Comparison of ENCODE assay signal across 8 cellular contexts in the genomic region with DNA sequence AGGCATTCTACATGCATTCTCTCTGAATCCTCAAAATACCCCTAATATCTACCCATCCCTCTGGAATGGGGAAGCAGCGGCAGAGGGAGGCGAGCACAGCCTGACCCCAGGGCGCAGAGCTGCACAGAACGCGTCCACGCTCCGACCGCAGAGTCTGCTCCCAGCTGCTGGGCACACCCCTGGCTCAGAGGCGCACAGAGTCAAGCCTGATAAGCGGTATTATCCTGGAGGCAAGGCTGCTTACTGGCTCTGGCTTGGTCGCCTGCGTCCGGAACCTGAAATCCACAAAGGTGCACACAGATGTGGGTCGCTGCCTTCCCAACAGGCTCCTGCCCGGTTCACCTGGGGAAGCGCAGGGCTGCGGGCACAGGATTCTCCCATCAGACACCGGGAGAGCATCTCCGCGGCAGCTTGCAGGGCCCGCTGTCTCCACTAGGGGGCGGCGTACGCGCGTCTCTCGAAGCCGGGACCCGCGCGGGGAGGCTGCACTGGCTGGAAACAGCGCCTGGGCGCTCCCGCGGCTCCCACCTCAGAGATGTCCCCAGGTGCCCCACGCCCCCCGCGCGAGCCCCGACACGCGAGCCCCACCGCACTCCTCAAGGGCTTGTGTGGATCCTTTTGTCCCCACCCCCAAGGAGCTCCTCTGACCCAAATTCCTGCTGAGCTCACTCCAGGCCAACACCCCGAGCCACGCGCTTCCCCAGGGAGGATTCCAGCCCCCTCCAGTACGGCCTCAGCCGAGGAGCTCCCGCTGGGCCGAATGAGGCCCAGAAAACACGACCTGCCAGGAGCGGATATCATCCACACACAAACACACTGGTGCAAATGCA.
A peak's percentile ranks its signal among the peaks of the same experiment; 100 is the strongest.
DNase-seq lines count a peak whose midpoint lies in the region; ATAC-seq and TF ChIP-seq lines count a peak whose summit lies in the region.

No MANE protein-coding gene starts in this region.

- no peaks in the 10 kb centered on the region for H3K9me2 ChIP-seq in GM23338 (ENCODE audit: insufficient read depth)

- CTCF ChIA-PET in naive thymus-derived CD4-positive, alpha-beta T cell (lab: Charles Lee), result interaction anchor here (0.9 kb wide), 2 partner anchors 15 to 292 kb away, joined by 3 read pairs; no protein-coding TSS in a partner anchor

- no peak for ATAC-seq in GM23338
- ATAC-seq in naive thymus-derived CD4-positive, alpha-beta T cell, result peak; percentile 48

- H2AFZ ChIP-seq in GM23338 (no peak overlapping the region), OCI-LY3 (ENCODE audit: low read depth, low read length) (no peak overlapping the region)

- H3K4me3 ChIP-seq in GM23338, result no peak overlapping the region
- H3K4me3 ChIP-seq in OCI-LY3 (ENCODE audit: low read length), result no peak overlapping the region
- H3K4me3 ChIP-seq in naive thymus-derived CD4-positive, alpha-beta T cell (ENCODE audit: low read length), result no peak overlapping the region

- peaks cover 13% of the 10 kb centered on the region for H3K27me3 Mint-ChIP-seq in GM23338 (ENCODE audit: insufficient read depth, low read depth, poor library complexity)
- peaks cover 59% of the 10 kb centered on the region for H3K27me3 Mint-ChIP-seq in chondrocyte (ENCODE audit: low read depth)
- H3K27me3 Mint-ChIP-seq in naive thymus-derived CD4-positive, alpha-beta T cell, result peaks cover 25 to 76% (median 63%) of the 10 kb centered on the region in 5 donors
- peaks cover 82% of the 10 kb centered on the region for H3K27me3 Mint-ChIP-seq in type B pancreatic cell

- H3K36me3 ChIP-seq in GM23338 (ENCODE audit: insufficient read depth), result no peaks in the 10 kb centered on the region
- H3K36me3 ChIP-seq in OCI-LY3 (replicated peaks; ENCODE audit: low read depth, low read length), result no peaks in the 10 kb centered on the region
- no peaks in the 10 kb centered on the region for H3K36me3 ChIP-seq in naive thymus-derived CD4-positive, alpha-beta T cell (ENCODE audit: control insufficient read depth in 2 of 3, insufficient read depth in 3 of 3, low read length in 3 of 3)

- DNase-seq in GM23338 (ENCODE audit: low spot score) (peak; percentile 68), chondrocyte (ENCODE audit: low spot score) (no peak), type B pancreatic cell (ENCODE audit: extremely low spot score, unreplicated experiment) (peak; percentile 92), T-helper 9 cell (no peak), glomerular visceral epithelial cell (ENCODE audit: extremely low spot score) (no peak), GM03348 (ENCODE audit: low spot score) (no peak)
- peak; percentile 7 to 58 (median 39) for DNase-seq in naive thymus-derived CD4-positive, alpha-beta T cell

- H3K4me2 ChIP-seq in GM23338 (no peak overlapping the region), OCI-LY3 (ENCODE audit: low read length) (no peak overlapping the region)

- intact Hi-C loops in naive thymus-derived CD4-positive, alpha-beta T cell (cut with micrococcal nuclease), result loop anchor here in 1 of 2 donors (1.0 kb wide), 1 partner anchor 293 kb away; no protein-coding TSS in a partner anchor

- H3K27ac Mint-ChIP-seq in GM23338 (no peak overlapping the region), chondrocyte (ENCODE audit: unreplicated experiment) (no peak overlapping the region), type B pancreatic cell (no peak overlapping the region)
- H3K27ac Mint-ChIP-seq in naive thymus-derived CD4-positive, alpha-beta T cell, result no peak overlapping the region

- no peaks in the 10 kb centered on the region for H3K79me2 ChIP-seq in GM23338 (replicated peaks; ENCODE audit: insufficient read depth)
- H3K79me2 ChIP-seq in OCI-LY3 (ENCODE audit: low read length), result no peaks in the 10 kb centered on the region

- H3K4me1 Mint-ChIP-seq in GM23338 (no peaks in the 10 kb centered on the region; the same call in 2 of the 3 replicates), chondrocyte (ENCODE audit: low read depth) (peaks cover 6% of the 10 kb centered on the region), type B pancreatic cell (ENCODE audit: unreplicated experiment) (peaks cover 19% of the 10 kb centered on the region)
- H3K4me1 Mint-ChIP-seq in naive thymus-derived CD4-positive, alpha-beta T cell, result peaks cover 0 to 7% (median 0%) of the 10 kb centered on the region in 7 donors

- H3F3A ChIP-seq in GM23338 (replicated peaks; ENCODE audit: low read depth), result peaks cover 13% of the 10 kb centered on the region

- peaks cover 97% of the 10 kb centered on the region for H3K9me3 Mint-ChIP-seq in GM23338
- H3K9me3 Mint-ChIP-seq in chondrocyte (ENCODE audit: low read depth), result no peaks in the 10 kb centered on the region
- peaks cover 0 to 9% (median 0%) of the 10 kb centered on the region in 11 donors for H3K9me3 Mint-ChIP-seq in naive thymus-derived CD4-positive, alpha-beta T cell
- no peaks in the 10 kb centered on the region for H3K9me3 Mint-ChIP-seq in type B pancreatic cell

- H3K27me3 ChIP-seq in GM23338 (ENCODE audit: insufficient read depth) (peaks cover 58% of the 10 kb centered on the region), OCI-LY3 (ENCODE audit: low read depth, low read length) (no peaks in the 10 kb centered on the region)
- H3K27me3 ChIP-seq in naive thymus-derived CD4-positive, alpha-beta T cell (ENCODE audit: control insufficient read depth in 2 of 2, insufficient read depth in 2 of 2, low read length in 2 of 2), result peaks cover 0 to 11% of the 10 kb centered on the region in 2 donors

- H3K9me3 ChIP-seq in OCI-LY3 (ENCODE audit: insufficient read depth, low read length), result no peaks in the 10 kb centered on the region; the same call in 1 of the 2 replicates
- H3K9me3 ChIP-seq in naive thymus-derived CD4-positive, alpha-beta T cell (ENCODE audit: control insufficient read depth in 2 of 3, low read length in 3 of 3), result no peaks in the 10 kb centered on the region

- H3K36me3 Mint-ChIP-seq in GM23338 (ENCODE audit: low read depth) (peaks cover 63% of the 10 kb centered on the region), chondrocyte (ENCODE audit: low read depth) (no peaks in the 10 kb centered on the region), type B pancreatic cell (no peaks in the 10 kb centered on the region)
- no peaks in the 10 kb centered on the region for H3K36me3 Mint-ChIP-seq in naive thymus-derived CD4-positive, alpha-beta T cell

- no peak overlapping the region for H3K9ac ChIP-seq in OCI-LY3 (ENCODE audit: low read length)

- H3K27ac ChIP-seq in GM23338 (ENCODE audit: low read depth) (no peak overlapping the region), OCI-LY3 (ENCODE audit: low read length) (no peak overlapping the region)
- no peak overlapping the region for H3K27ac ChIP-seq in naive thymus-derived CD4-positive, alpha-beta T cell (ENCODE audit: low read depth, low read length)

- POLR2A ChIA-PET in naive thymus-derived CD4-positive, alpha-beta T cell (lab: Charles Lee), result no interaction called here

- H3K4me3 Mint-ChIP-seq in GM23338 (no peak overlapping the region), chondrocyte (ENCODE audit: unreplicated experiment) (no peak overlapping the region), type B pancreatic cell (no peak overlapping the region)
- no peak overlapping the region for H3K4me3 Mint-ChIP-seq in naive thymus-derived CD4-positive, alpha-beta T cell

- H3K4me1 ChIP-seq in GM23338 (ENCODE audit: insufficient read depth) (no peaks in the 10 kb centered on the region; the same call in 1 of the 2 replicates), OCI-LY3 (ENCODE audit: low read length) (no peaks in the 10 kb centered on the region)
- no peaks in the 10 kb centered on the region for H3K4me1 ChIP-seq in naive thymus-derived CD4-positive, alpha-beta T cell (ENCODE audit: control insufficient read depth in 2 of 2, insufficient read depth in 2 of 2, low read length in 2 of 2)

- no peaks in the 10 kb centered on the region for H4K20me1 ChIP-seq in GM23338 (replicated peaks; ENCODE audit: insufficient read depth)
- no peaks in the 10 kb centered on the region for H4K20me1 ChIP-seq in OCI-LY3 (ENCODE audit: insufficient read depth, low read length)

- TF ChIP-seq CTCF in GM23338 (conservative IDR thresholded peaks at IDR 0.05; ENCODE audit: low read depth in 2 of 2) (peak; percentile 53 to 73), OCI-LY3 (IDR thresholded peaks at IDR 0.05; ENCODE audit: low read depth, low read length) (peak; percentile 8; the same call in 1 of the 2 replicates), chondrocyte (IDR thresholded peaks at IDR 0.05) (peak; percentile 83), type B pancreatic cell (conservative IDR thresholded peaks at IDR 0.05) (peak; percentile 98)

TF ChIP-seq in GM23338, 12 proteins besides CTCF, POLR2A, EP300 and RAD21 (continues in another document):
- no peak for TF ChIP-seq STAT1 (IDR thresholded peaks at IDR 0.05; ENCODE audit: unreplicated experiment)
- no peak for TF ChIP-seq CREB1 (CRISPR knock-in tag; IDR thresholded peaks at IDR 0.05; ENCODE audit: low read depth)
- TF ChIP-seq POLR2AphosphoS5 (IDR thresholded peaks at IDR 0.05; ENCODE audit: low read depth), result no peak
- TF ChIP-seq, protein P1, sequence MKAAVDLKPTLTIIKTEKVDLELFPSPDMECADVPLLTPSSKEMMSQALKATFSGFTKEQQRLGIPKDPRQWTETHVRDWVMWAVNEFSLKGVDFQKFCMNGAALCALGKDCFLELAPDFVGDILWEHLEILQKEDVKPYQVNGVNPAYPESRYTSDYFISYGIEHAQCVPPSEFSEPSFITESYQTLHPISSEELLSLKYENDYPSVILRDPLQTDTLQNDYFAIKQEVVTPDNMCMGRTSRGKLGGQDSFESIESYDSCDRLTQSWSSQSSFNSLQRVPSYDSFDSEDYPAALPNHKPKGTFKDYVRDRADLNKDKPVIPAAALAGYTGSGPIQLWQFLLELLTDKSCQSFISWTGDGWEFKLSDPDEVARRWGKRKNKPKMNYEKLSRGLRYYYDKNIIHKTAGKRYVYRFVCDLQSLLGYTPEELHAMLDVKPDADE (IDR thresholded peaks at IDR 0.05), result no peak
- no peak for TF ChIP-seq JUNB (IDR thresholded peaks at IDR 0.05; ENCODE audit: unreplicated experiment)
- TF ChIP-seq EZH2 (IDR thresholded peaks at IDR 0.05; ENCODE audit: low read depth, unreplicated experiment), result no peak
- TF ChIP-seq NANOG (IDR thresholded peaks at IDR 0.05; ENCODE audit: borderline replicate concordance), result no peak
- TF ChIP-seq EZH2phosphoT487 (IDR thresholded peaks at IDR 0.05; ENCODE audit: unreplicated experiment), result no peak

Comparison
In these comparisons a context has a peak if more than half of its experiments do, and no peak if none do; other contexts are left out.
1. DNase-seq: peak in GM23338 (single experiment), naive thymus-derived CD4-positive, alpha-beta T cell (9 of 9) and type B pancreatic cell (single experiment); none in chondrocyte (single experiment), T-helper 9 cell (single experiment), glomerular visceral epithelial cell (single experiment) and GM03348 (single experiment).
2. CTCF ChIP-seq: peak in every context shown above with its lines; median percentile 98 in type B pancreatic cell; 83 in chondrocyte; 63 in GM23338; 8 in OCI-LY3.